ENCODE assay signal across 8 cellular contexts in genomic region chr14:56195727-56196126, GRCh38.
DNase-seq lines count a peak whose midpoint lies in the region; ATAC-seq and TF ChIP-seq lines count a peak whose summit lies in the region.

No MANE protein-coding gene starts in this region.

- no peak for ATAC-seq in HG02870 (IDR thresholded peaks at IDR 0.05; ENCODE audit: unreplicated experiment)

- peak overlapping the region; percentile 12 for H3K4me3 Mint-ChIP-seq in activated CD4-positive, alpha-beta T cell treated with anti-CD3 and anti-CD28 coated beads, Interleukin-2, amount 10 ng/mL, durations not matched to agents 7 days and 5 days
- H3K4me3 Mint-ChIP-seq in activated T-helper 1 cell treated with anti-CD3 and anti-CD28 coated beads, Interleukin-12 subunit alpha, Interleukin-12 subunit beta, Interleukin-2, Interleukin-4 antibody, amounts not matched to agents 30 ng/mL and 10 ng/mL and 1 ng/mL, durations not matched to agents 14 hours and 24 hours and 36 hours: peak overlapping the region; percentile 68
- no peak overlapping the region for H3K4me3 Mint-ChIP-seq in nephron progenitor cell

- H3K27ac Mint-ChIP-seq in activated CD4-positive, alpha-beta T cell treated with anti-CD3 and anti-CD28 coated beads, Interleukin-2, amount 10 ng/mL, durations not matched to agents 7 days and 5 days: peak overlapping the region; percentile 83
- H3K27ac Mint-ChIP-seq in activated T-helper 1 cell treated with anti-CD3 and anti-CD28 coated beads, Interleukin-12 subunit alpha, Interleukin-12 subunit beta, Interleukin-2, Interleukin-4 antibody, amounts not matched to agents 30 ng/mL and 10 ng/mL and 1 ng/mL, durations not matched to agents 14 hours and 24 hours and 36 hours: peak overlapping the region; percentile 83
- peak overlapping the region; percentile 65 for H3K27ac Mint-ChIP-seq in nephron progenitor cell

- H3K27me3 Mint-ChIP-seq in activated CD4-positive, alpha-beta T cell treated with anti-CD3 and anti-CD28 coated beads, Interleukin-2, amount 10 ng/mL, durations not matched to agents 7 days and 5 days: no peaks in the 10 kb centered on the region
- H3K27me3 Mint-ChIP-seq in activated T-helper 1 cell treated with anti-CD3 and anti-CD28 coated beads, Interleukin-12 subunit alpha, Interleukin-12 subunit beta, Interleukin-2, Interleukin-4 antibody, amounts not matched to agents 30 ng/mL and 10 ng/mL and 1 ng/mL, durations not matched to agents 14 hours and 24 hours and 36 hours (ENCODE audit: insufficient read depth): no peaks in the 10 kb centered on the region
- H3K27me3 Mint-ChIP-seq in nephron progenitor cell (ENCODE audit: low read depth, poor library complexity): peaks cover 5% of the 10 kb centered on the region

- no peaks in the 10 kb centered on the region for H3K9me3 ChIP-seq in effector memory CD4-positive, alpha-beta T cell (ENCODE audit: control insufficient read depth, low read length)

- no peak overlapping the region for H3K27ac ChIP-seq in effector memory CD4-positive, alpha-beta T cell (ENCODE audit: insufficient read depth, low read length, poor library complexity, severe bottlenecking)

- H3K9me3 Mint-ChIP-seq in activated CD4-positive, alpha-beta T cell treated with anti-CD3 and anti-CD28 coated beads, Interleukin-2, amount 10 ng/mL, durations not matched to agents 7 days and 5 days: no peaks in the 10 kb centered on the region
- H3K9me3 Mint-ChIP-seq in activated T-helper 1 cell treated with anti-CD3 and anti-CD28 coated beads, Interleukin-12 subunit alpha, Interleukin-12 subunit beta, Interleukin-2, Interleukin-4 antibody, amounts not matched to agents 30 ng/mL and 10 ng/mL and 1 ng/mL, durations not matched to agents 14 hours and 24 hours and 36 hours: no peaks in the 10 kb centered on the region
- H3K9me3 Mint-ChIP-seq in nephron progenitor cell: no peaks in the 10 kb centered on the region

- TF ChIP-seq CTCF in nephron progenitor cell (IDR thresholded peaks at IDR 0.05): no peak

- intact Hi-C loops in activated T-helper 1 cell treated with anti-CD3 and anti-CD28 coated beads, Interleukin-12 subunit alpha, Interleukin-12 subunit beta, Interleukin-2, Interleukin-4 antibody, amounts not matched to agents 30 ng/mL and 10 ng/mL and 1 ng/mL, durations not matched to agents 14 hours and 24 hours and 36 hours (cut with micrococcal nuclease): loop anchor here (2.0 to 5.0 kb wide), 2 partner anchors 23 to 38 kb away; no protein-coding TSS in a partner anchor

- H3K27me3 ChIP-seq in effector memory CD4-positive, alpha-beta T cell (replicated peaks; ENCODE audit: control insufficient read depth, insufficient read depth, low read length, poor library complexity, severe bottlenecking): no peaks in the 10 kb centered on the region

- CTCF ChIA-PET in activated CD4-positive, alpha-beta T cell treated with anti-CD3 and anti-CD28 coated beads, Interleukin-2, amount 10 ng/mL, durations not matched to agents 7 days and 5 days (lab: Charles Lee): no interaction called here

- peak; percentile 37 for DNase-seq in activated CD4-positive, alpha-beta T cell treated with anti-CD3 and anti-CD28 coated beads, Interleukin-2, amount 10 ng/mL, durations not matched to agents 7 days and 5 days
- DNase-seq in activated CD4-positive, alpha-beta T cell treated with anti-CD3 and anti-CD28 coated beads, Interleukin-2, amount 50 U/mL, for 1 hour: no peak
- DNase-seq in HCEC 1CT (peak; percentile 68), NCI-H1105 treated with DMSO at 0.1 percent for 48 hours (lab: John Stamatoyannopoulos, UW) (peak; percentile 29), nephron progenitor cell (no peak)
- DNase-seq in activated T-helper 1 cell treated with anti-CD3 and anti-CD28 coated beads, Interleukin-12 subunit alpha, Interleukin-12 subunit beta, Interleukin-2, Interleukin-4 antibody, amounts not matched to agents 30 ng/mL and 10 ng/mL and 1 ng/mL, durations not matched to agents 14 hours and 24 hours and 36 hours (ENCODE audit: low spot score): no peak
- no peak for DNase-seq in effector memory CD4-positive, alpha-beta T cell

- no peaks in the 10 kb centered on the region for H3K36me3 Mint-ChIP-seq in activated CD4-positive, alpha-beta T cell treated with anti-CD3 and anti-CD28 coated beads, Interleukin-2, amount 10 ng/mL, durations not matched to agents 7 days and 5 days (ENCODE audit: low read depth)
- peaks cover 2% of the 10 kb centered on the region for H3K36me3 Mint-ChIP-seq in activated T-helper 1 cell treated with anti-CD3 and anti-CD28 coated beads, Interleukin-12 subunit alpha, Interleukin-12 subunit beta, Interleukin-2, Interleukin-4 antibody, amounts not matched to agents 30 ng/mL and 10 ng/mL and 1 ng/mL, durations not matched to agents 14 hours and 24 hours and 36 hours (ENCODE audit: low read depth)
- no peaks in the 10 kb centered on the region for H3K36me3 Mint-ChIP-seq in nephron progenitor cell (ENCODE audit: low read depth)

- POLR2A ChIA-PET in activated CD4-positive, alpha-beta T cell treated with anti-CD3 and anti-CD28 coated beads, Interleukin-2, amount 10 ng/mL, durations not matched to agents 7 days and 5 days (lab: Charles Lee): no interaction called here

- H3K4me1 ChIP-seq in effector memory CD4-positive, alpha-beta T cell (ENCODE audit: control insufficient read depth, insufficient read depth, low read length, poor library complexity, severe bottlenecking): no peaks in the 10 kb centered on the region

- H3K4me3 ChIP-seq in effector memory CD4-positive, alpha-beta T cell (ENCODE audit: insufficient read depth, low read depth, low read length, poor library complexity, severe bottlenecking): no peak overlapping the region

- H3K4me1 Mint-ChIP-seq in activated CD4-positive, alpha-beta T cell treated with anti-CD3 and anti-CD28 coated beads, Interleukin-2, amount 10 ng/mL, durations not matched to agents 7 days and 5 days: peaks cover 35% of the 10 kb centered on the region
- H3K4me1 Mint-ChIP-seq in activated T-helper 1 cell treated with anti-CD3 and anti-CD28 coated beads, Interleukin-12 subunit alpha, Interleukin-12 subunit beta, Interleukin-2, Interleukin-4 antibody, amounts not matched to agents 30 ng/mL and 10 ng/mL and 1 ng/mL, durations not matched to agents 14 hours and 24 hours and 36 hours (ENCODE audit: low read depth): peaks cover 22% of the 10 kb centered on the region
- peaks cover 23% of the 10 kb centered on the region for H3K4me1 Mint-ChIP-seq in nephron progenitor cell

- no peaks in the 10 kb centered on the region for H3K36me3 ChIP-seq in effector memory CD4-positive, alpha-beta T cell (ENCODE audit: control insufficient read depth, insufficient read depth, low read length)

Comparison
In these comparisons a context has a peak if more than half of its experiments do, and no peak if none do; other contexts are left out.
1. DNase-seq: peak in activated CD4-positive, alpha-beta T cell treated with anti-CD3 and anti-CD28 coated beads, Interleukin-2, amount 10 ng/mL, durations not matched to agents 7 days and 5 days (single experiment), HCEC 1CT (single experiment) and NCI-H1105 treated with DMSO at 0.1 percent for 48 hours (single experiment); none in activated CD4-positive, alpha-beta T cell treated with anti-CD3 and anti-CD28 coated beads, Interleukin-2, amount 50 U/mL, for 1 hour (single experiment), activated T-helper 1 cell treated with anti-CD3 and anti-CD28 coated beads, Interleukin-12 subunit alpha, Interleukin-12 subunit beta, Interleukin-2, Interleukin-4 antibody, amounts not matched to agents 30 ng/mL and 10 ng/mL and 1 ng/mL, durations not matched to agents 14 hours and 24 hours and 36 hours (single experiment), nephron progenitor cell (single experiment) and effector memory CD4-positive, alpha-beta T cell (0 of 3).
2. Peak in every context shown above with its lines, with median percentiles within 50 percentile points of each other: H3K27ac Mint-ChIP-seq.